9 cellular contexts compared by ENCODE assay signal in genomic region chr16:50208460-50208931, GRCh38. TPM values are rescaled to one million over a fixed set of nuclear protein-coding genes. Genes with fewer than 3 reads are reported as not detected.
DNase-seq lines count a peak whose midpoint lies in the region; TF ChIP-seq lines count a peak whose summit lies in the region.
"Had no signal": no experiment of that assay in that cellular context is flagged by ENCODE, and none has a peak within 500 bp of the region (broad histone marks: within the 10 kb centered on the region; RNA-seq: fewer than 3 reads in every experiment).

No MANE protein-coding gene starts in this region.

- H3K9me3 ChIP-seq in AG04450 (ENCODE audit: control insufficient read depth, insufficient read depth, low read length), result no peaks in the 10 kb centered on the region
- no peaks in the 10 kb centered on the region for H3K9me3 ChIP-seq in mesenchymal stem cell (ENCODE audit: control insufficient read depth, low read length)

- H3K4me3 ChIP-seq in AG04450 (ENCODE audit: low read depth, low read length) (no peak overlapping the region), brain microvascular endothelial cell (ENCODE audit: low read depth, low read length) (no peak overlapping the region), mesenchymal stem cell (ENCODE audit: insufficient read depth in 1 of 2, low read depth in 1 of 2, low read length in 2 of 2) (no peak overlapping the region)

- peak overlapping the region; percentile 70 for H3K27ac Mint-ChIP-seq in HFFc6

- H3K4me3 Mint-ChIP-seq in HFFc6, result peak overlapping the region; percentile 75

- CTCF ChIA-PET in AG04450 (lab: Charles Lee), result interaction anchor here (0.6 to 9.1 kb wide), 8 partner anchors 12 to 598 kb away, joined by 3 to 216 read pairs (median 4); partner anchors contain the start of genes CNEP1R1 and HEATR3

- H3K23ac ChIP-seq in mesenchymal stem cell (ENCODE audit: low read length in 2 of 2), result no peak overlapping the region

- H3K4me1 Mint-ChIP-seq in HFFc6 (ENCODE audit: low read depth), result peaks cover 86% of the 10 kb centered on the region

- H3K79me1 ChIP-seq in mesenchymal stem cell (replicated peaks; ENCODE audit: low read length, poor library complexity, severe bottlenecking), result peaks cover 30% of the 10 kb centered on the region

- H3K27ac ChIP-seq in AG04450 (ENCODE audit: low read depth, low read length) (peak overlapping the region; percentile 33), brain microvascular endothelial cell (peak overlapping the region; percentile 39), mesenchymal stem cell (ENCODE audit: low read length, poor library complexity, severe bottlenecking) (peak overlapping the region; percentile 55)

- no peak overlapping the region for H2AK5ac ChIP-seq in mesenchymal stem cell (ENCODE audit: low read length, severe bottlenecking)

- H2BK12ac ChIP-seq in mesenchymal stem cell (ENCODE audit: low read length in 2 of 2), result no peak overlapping the region

- H3K9me3 Mint-ChIP-seq in HFFc6, result no peaks in the 10 kb centered on the region

- WGBS in mesenchymal stem cell, result 76% methylated on average over 3 of the region's 3 CpGs

- peak overlapping the region; percentile 22 for H3K9ac ChIP-seq in mesenchymal stem cell (ENCODE audit: low read length)

- no peak overlapping the region for H4K91ac ChIP-seq in mesenchymal stem cell (ENCODE audit: low read length)

- H3K36me3 ChIP-seq in brain microvascular endothelial cell (replicated peaks), result no peaks in the 10 kb centered on the region
- peaks cover 7 to 17% of the 10 kb centered on the region in 2 experiments for H3K36me3 ChIP-seq in mesenchymal stem cell (ENCODE audit: control insufficient read depth in 1 of 2, insufficient read depth in 2 of 2, low read depth in 1 of 2, low read length in 2 of 2)

- no peak for TF ChIP-seq CTCF in AG04450 (IDR thresholded peaks at IDR 0.05; ENCODE audit: low read depth, low read length)
- TF ChIP-seq CTCF in HFFc6 (IDR thresholded peaks at IDR 0.05), result no peak
- no peak for TF ChIP-seq CTCF in brain microvascular endothelial cell (IDR thresholded peaks at IDR 0.05; ENCODE audit: low read depth, low read length, missing control alignments)

- H3K4me2 ChIP-seq in mesenchymal stem cell (ENCODE audit: low read length, poor library complexity, severe bottlenecking), result no peak overlapping the region

- H2BK5ac ChIP-seq in mesenchymal stem cell (ENCODE audit: low read depth, low read length, poor library complexity, severe bottlenecking), result no peak overlapping the region

- H3K27me3 ChIP-seq in AG04450 (ENCODE audit: control insufficient read depth, insufficient read depth, low read length) (no peaks in the 10 kb centered on the region), brain microvascular endothelial cell (replicated peaks) (no peaks in the 10 kb centered on the region), mesenchymal stem cell (ENCODE audit: control insufficient read depth in 1 of 2, insufficient read depth in 1 of 2, low read length in 2 of 2) (no peaks in the 10 kb centered on the region)

- in situ Hi-C loops in brain microvascular endothelial cell (cut with HindIII; ENCODE audit: low pct_ligation_motif_present, low sequenced_read_pairs), result no loop called here

- H3K14ac ChIP-seq in mesenchymal stem cell (ENCODE audit: low read length in 2 of 2), result no peak overlapping the region

- H2BK15ac ChIP-seq in mesenchymal stem cell (ENCODE audit: low read depth, poor library complexity, severe bottlenecking), result no peak overlapping the region

- 0 out of 2 replicates have a peak, but pooled peaks cover 5% of the 10 kb centered on the region for H3K36me3 Mint-ChIP-seq in HFFc6 (ENCODE audit: low read depth)

- peaks cover 18% of the 10 kb centered on the region for H3K4me1 ChIP-seq in mesenchymal stem cell (ENCODE audit: control insufficient read depth, insufficient read depth, low read depth, low read length)

- H4K8ac ChIP-seq in mesenchymal stem cell (ENCODE audit: low read length), result no peak overlapping the region

- H3K4ac ChIP-seq in mesenchymal stem cell (ENCODE audit: low read depth in 1 of 2, low read length in 2 of 2), result no peak overlapping the region

- POLR2A ChIA-PET in AG04450 (lab: Yijun Ruan, JAX), result interaction anchor here (0.7 to 1.7 kb wide), 2 partner anchors 12 to 48 kb away, joined by 5 to 7 read pairs; no protein-coding TSS in a partner anchor

- H2BK120ac ChIP-seq in mesenchymal stem cell (ENCODE audit: low read depth, low read length), result no peak overlapping the region

- no peak for DNase-seq in AG04450 (ENCODE audit: low read depth, low spot score)
- DNase-seq in HFFc6, result peak; percentile 77
- peak; percentile 63 for DNase-seq in brain microvascular endothelial cell
- DNase-seq in mesenchymal stem cell, result peak; percentile 51
- no peak for DNase-seq in DMS79 (lab: John Stamatoyannopoulos, UW)
- no peak for DNase-seq in COLO829 (ENCODE audit: low spot score)
- no peak for DNase-seq in DMS153 (lab: John Stamatoyannopoulos, UW)
- DNase-seq in NCI-H2227 treated with DMSO at 0.1 percent for 48 hours (lab: John Stamatoyannopoulos, UW), result no peak
- DNase-seq: hippocampal formation had no signal

- H3K27me3 Mint-ChIP-seq in HFFc6 (ENCODE audit: insufficient read depth), result no peaks in the 10 kb centered on the region

- no peak overlapping the region for H3K18ac ChIP-seq in mesenchymal stem cell (ENCODE audit: low read depth in 1 of 2, low read length in 2 of 2)

- no peak overlapping the region for H2AFZ ChIP-seq in mesenchymal stem cell (ENCODE audit: low read depth, low read length)

RNA-seq across cellular contexts. Expression of gene TENT4B, which starts 55.4 kb away (rescaled TPM):
- 6.0 and 8.9 TPM in 2 replicates for polyA plus RNA-seq in AG04450 (2011; rRNA removed)
- polyA minus RNA-seq in AG04450 (2011; rRNA and poly(A)+ RNA removed), result 9.3 and 12.4 TPM in 2 replicates
- total RNA-seq in HFFc6 (2021; fragmentation: NEBNext Ultra II Directional; extraction: Animal tissue kit (Norgen Biotek cat#: 25700)), result 10 to 100 TPM; 19.4 to 23.0 (median 21.6) TPM
- polyA plus RNA-seq in mesenchymal stem cell (2013, experiment 1 of 2), result 5.6 TPM
- polyA plus RNA-seq in mesenchymal stem cell (2013, experiment 2 of 2), result 5.8 TPM

RNA-seq across cellular contexts. Expression of gene ADCY7, which starts 57.9 kb away (rescaled TPM):
- polyA plus RNA-seq in AG04450 (2011; rRNA removed), result 8.5 and 9.7 TPM in 2 replicates
- polyA minus RNA-seq in AG04450 (2011; rRNA and poly(A)+ RNA removed), result 18.2 and 32.4 TPM in 2 replicates
- 10 to 100 TPM; 32.7 to 48.1 (median 41.9) TPM for total RNA-seq in HFFc6 (2021; fragmentation: NEBNext Ultra II Directional; extraction: Animal tissue kit (Norgen Biotek cat#: 25700))
- polyA plus RNA-seq in mesenchymal stem cell (2013, experiment 1 of 2), result 6.2 TPM
- 6.4 TPM for polyA plus RNA-seq in mesenchymal stem cell (2013, experiment 2 of 2)

Comparison
In these comparisons a context has a peak if more than half of its experiments do, and no peak if none do; other contexts are left out.
1. DNase-seq: peak in HFFc6 (single experiment), brain microvascular endothelial cell (single experiment) and mesenchymal stem cell (single experiment); none in AG04450 (single experiment), DMS79 (single experiment), COLO829 (single experiment), DMS153 (single experiment) and NCI-H2227 treated with DMSO at 0.1 percent for 48 hours (single experiment).
2. Peak in every context shown above with its lines, with median percentiles within 50 percentile points of each other: H3K27ac ChIP-seq.